17 cellular contexts compared by ENCODE assay signal in genomic region chr21:15966651-15967050, GRCh38.
DNase-seq lines count a peak whose midpoint lies in the region; ATAC-seq, FAIRE-seq and TF ChIP-seq lines count a peak whose summit lies in the region.
"Had no signal": no experiment of that assay in that cellular context is flagged by ENCODE, and none has a peak within 500 bp of the region (broad histone marks: within the 10 kb centered on the region; RNA-seq: fewer than 3 reads in every experiment).

No MANE protein-coding gene starts in this region.

- TF ChIP-seq CTCF in D721Med (IDR thresholded peaks at IDR 0.05; ENCODE audit: insufficient read depth, missing control alignments) (no peak), smooth muscle cell (IDR thresholded peaks at IDR 0.05; ENCODE audit: borderline replicate concordance, insufficient read depth, poor library complexity, severe bottlenecking) (no peak)

- no peak for ATAC-seq in HG03175 (IDR thresholded peaks at IDR 0.05; ENCODE audit: unreplicated experiment)
- ATAC-seq: CD8-positive, alpha-beta T cell; HCT116; HepG2 had no signal

- FAIRE-seq in D721Med (lab: Jason Lieb, UNC), result peak; percentile 92
- FAIRE-seq: G401.6, GM12891, H54, HepG2 had no signal

- no peaks in the 10 kb centered on the region for H3K79me1 ChIP-seq in mesenchymal stem cell (replicated peaks; ENCODE audit: low read length, poor library complexity, severe bottlenecking)

- DNase-seq in D721Med (ENCODE audit: insufficient read length, low spot score), result no peak
- DNase-seq in amniotic epithelial cell (ENCODE audit: low read depth), result peak; percentile 61
- DNase-seq in mesenchymal stem cell, result no peak
- DNase-seq in smooth muscle cell (lab: John Stamatoyannopoulos, UW; ENCODE audit: unreplicated experiment), result no peak
- no peak for DNase-seq in GM19238 (ENCODE audit: insufficient read length, low spot score)
- DNase-seq in activated CD4-positive, alpha-beta T cell treated with anti-CD3 and anti-CD28 coated beads for 1 hour, result no peak
- DNase-seq: Calu3; CD8-positive, alpha-beta T cell; GM23248; HFFc6 had no signal

- peaks cover 4% of the 10 kb centered on the region for H3K4me1 ChIP-seq in mesenchymal stem cell (ENCODE audit: control insufficient read depth, insufficient read depth, low read depth, low read length)
- peaks cover 7% of the 10 kb centered on the region for H3K4me1 ChIP-seq in smooth muscle cell (ENCODE audit: low read depth)
- H3K4me1 ChIP-seq: BLaER1 treated with 17β-estradiol and CSF1 and Interleukin-3, amounts not matched to agents 10 nM and 100 nM had no signal

- no peak overlapping the region for H3K4me3 ChIP-seq in mesenchymal stem cell (ENCODE audit: insufficient read depth in 1 of 2, low read depth in 1 of 2, low read length in 2 of 2)
- no peak overlapping the region for H3K4me3 ChIP-seq in smooth muscle cell
- H3K4me3 ChIP-seq: BLaER1 treated with 17β-estradiol and CSF1 and Interleukin-3, amounts not matched to agents 10 nM and 100 nM; GM23248 had no signal

- H3K18ac ChIP-seq in mesenchymal stem cell (ENCODE audit: low read depth in 1 of 2, low read length in 2 of 2), result no peak overlapping the region

- no peak overlapping the region for H3K14ac ChIP-seq in mesenchymal stem cell (ENCODE audit: low read length in 2 of 2)

- H4K20me1 ChIP-seq in smooth muscle cell (ENCODE audit: low read depth), result no peaks in the 10 kb centered on the region
- H4K20me1 ChIP-seq: BLaER1 treated with 17β-estradiol and CSF1 and Interleukin-3, amounts not matched to agents 10 nM and 100 nM had no signal

- H3K4ac ChIP-seq in mesenchymal stem cell (ENCODE audit: low read depth in 1 of 2, low read length in 2 of 2), result no peak overlapping the region

- H3K9ac ChIP-seq in mesenchymal stem cell (ENCODE audit: low read length) (no peak overlapping the region), smooth muscle cell (ENCODE audit: low read depth) (no peak overlapping the region)
- H3K9ac ChIP-seq: BLaER1 treated with 17β-estradiol and CSF1 and Interleukin-3, amounts not matched to agents 10 nM and 100 nM; GM23248 had no signal

- H3K36me3 ChIP-seq in mesenchymal stem cell (ENCODE audit: control insufficient read depth in 1 of 2, insufficient read depth in 2 of 2, low read depth in 1 of 2, low read length in 2 of 2) (no peaks in the 10 kb centered on the region), smooth muscle cell (ENCODE audit: low read depth) (no peaks in the 10 kb centered on the region)
- H3K36me3 ChIP-seq: BLaER1 treated with 17β-estradiol and CSF1 and Interleukin-3, amounts not matched to agents 10 nM and 100 nM had no signal

- no peak overlapping the region for H3K4me2 ChIP-seq in mesenchymal stem cell (ENCODE audit: low read length, poor library complexity, severe bottlenecking)
- H3K4me2 ChIP-seq in smooth muscle cell, result peak overlapping the region; percentile 48
- H3K4me2 ChIP-seq: BLaER1 treated with 17β-estradiol and CSF1 and Interleukin-3, amounts not matched to agents 10 nM and 100 nM had no signal

- no peak overlapping the region for H2BK15ac ChIP-seq in mesenchymal stem cell (ENCODE audit: low read depth, poor library complexity, severe bottlenecking)

- whole genome bisulfite sequencing in mesenchymal stem cell, result 71% methylated on average over 1 of the region's 1 CpG
- 43% methylated on average over 1 of the region's 1 CpG for WGBS in smooth muscle cell (ENCODE audit: low lambda C conversion rate)

- H3K27ac ChIP-seq in mesenchymal stem cell (ENCODE audit: low read length, poor library complexity, severe bottlenecking) (no peak overlapping the region), smooth muscle cell (ENCODE audit: low read depth) (peak overlapping the region; percentile 78)
- H3K27ac ChIP-seq: BLaER1 treated with 17β-estradiol and CSF1 and Interleukin-3, amounts not matched to agents 10 nM and 100 nM; GM23248 had no signal

- H3K23ac ChIP-seq in mesenchymal stem cell (ENCODE audit: low read length in 2 of 2), result no peak overlapping the region

- no peaks in the 10 kb centered on the region for H3K79me2 ChIP-seq in smooth muscle cell (ENCODE audit: low read depth)

- H3F3A ChIP-seq in smooth muscle cell (ENCODE audit: low read depth), result peaks cover 3% of the 10 kb centered on the region

- H4K8ac ChIP-seq in mesenchymal stem cell (ENCODE audit: low read length), result no peak overlapping the region

- peak overlapping the region; percentile 92 for H2AK5ac ChIP-seq in mesenchymal stem cell (ENCODE audit: low read length, severe bottlenecking)

- no peak overlapping the region for H4K91ac ChIP-seq in mesenchymal stem cell (ENCODE audit: low read length)

- no peak overlapping the region for H2BK120ac ChIP-seq in mesenchymal stem cell (ENCODE audit: low read depth, low read length)

- H2BK12ac ChIP-seq in mesenchymal stem cell (ENCODE audit: low read length in 2 of 2), result no peak overlapping the region

- H2BK5ac ChIP-seq in mesenchymal stem cell (ENCODE audit: low read depth, low read length, poor library complexity, severe bottlenecking), result no peak overlapping the region

- H2AFZ ChIP-seq in mesenchymal stem cell (ENCODE audit: low read depth, low read length) (no peak overlapping the region), smooth muscle cell (ENCODE audit: low read depth) (no peak overlapping the region)
- H2AFZ ChIP-seq: GM23248 had no signal

- no peaks in the 10 kb centered on the region for H3K27me3 ChIP-seq in mesenchymal stem cell (ENCODE audit: control insufficient read depth in 1 of 2, insufficient read depth in 1 of 2, low read length in 2 of 2)
- no peaks in the 10 kb centered on the region for H3K27me3 ChIP-seq in smooth muscle cell (ENCODE audit: low read depth)
- H3K27me3 ChIP-seq: BLaER1 treated with 17β-estradiol and CSF1 and Interleukin-3, amounts not matched to agents 10 nM and 100 nM had no signal

- H3K9me3 ChIP-seq in mesenchymal stem cell (ENCODE audit: control insufficient read depth, low read length) (no peaks in the 10 kb centered on the region), smooth muscle cell (replicated peaks; ENCODE audit: low read depth) (no peaks in the 10 kb centered on the region)
- H3K9me3 ChIP-seq: BLaER1 treated with 17β-estradiol and CSF1 and Interleukin-3, amounts not matched to agents 10 nM and 100 nM had no signal
